Comparison of ENCODE assay signal across 11 cellular contexts in the genomic region with DNA sequence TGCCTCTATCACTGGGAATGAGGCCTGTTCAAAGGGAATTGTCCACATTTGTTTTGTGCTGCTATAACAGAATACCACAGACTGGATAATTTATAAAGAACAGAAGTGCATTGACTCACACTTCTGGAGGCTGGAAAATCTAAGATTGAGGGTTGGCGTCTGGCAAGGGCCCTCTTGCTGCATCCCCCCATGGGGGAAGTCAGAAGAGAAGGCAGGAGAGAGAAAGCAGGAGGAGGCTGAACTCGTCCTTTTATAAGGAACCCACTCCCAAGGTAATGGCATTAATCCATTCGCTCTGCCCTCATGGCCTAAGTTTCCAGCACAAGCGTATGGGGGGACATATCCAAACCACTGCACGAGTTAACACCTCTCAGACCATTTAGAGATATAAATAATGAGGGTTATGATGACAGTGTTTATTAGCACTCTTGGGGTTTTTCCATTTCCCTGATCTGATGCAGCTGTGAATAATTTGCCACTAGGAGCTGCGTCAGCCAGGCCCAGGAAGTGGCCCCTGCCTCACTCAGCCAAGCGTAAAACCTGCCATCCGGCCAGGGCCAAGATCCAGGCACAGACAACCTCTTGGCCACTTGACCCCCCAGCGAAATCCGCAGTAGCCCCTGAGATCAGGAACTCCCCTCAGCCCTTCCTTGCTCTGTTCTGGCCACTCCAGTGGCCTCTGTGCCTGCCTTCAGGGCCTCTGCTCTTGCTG. TPM values are rescaled to one million over a fixed set of nuclear protein-coding genes. Genes with fewer than 3 reads are reported as not detected.
A peak's percentile ranks its signal among the peaks of the same experiment; 100 is the strongest.
DNase-seq lines count a peak whose midpoint lies in the region; ATAC-seq lines count a peak whose summit lies in the region.
"Had no signal": no experiment of that assay in that cellular context is flagged by ENCODE, and none has a peak within 500 bp of the region (broad histone marks: within the 10 kb centered on the region; RNA-seq: fewer than 3 reads in every experiment).

No MANE protein-coding gene starts in this region.

- no peaks in the 10 kb centered on the region for H3K9me3 Mint-ChIP-seq in activated CD4-positive, alpha-beta memory T cell treated with anti-CD3 and anti-CD28 coated beads for 36 hours
- H3K9me3 Mint-ChIP-seq in memory B cell = no peaks in the 10 kb centered on the region

- H3K36me3 Mint-ChIP-seq in activated CD4-positive, alpha-beta memory T cell treated with anti-CD3 and anti-CD28 coated beads for 36 hours = no peaks in the 10 kb centered on the region
- H3K36me3 Mint-ChIP-seq in memory B cell = no peaks in the 10 kb centered on the region
- H3K36me3 Mint-ChIP-seq: activated CD8-positive, alpha-beta memory T cell treated with anti-CD3 and anti-CD28 coated beads, Interleukin-2, amount 10 ng/mL, durations not matched to agents 7 days and 5 days had no signal

- no peak overlapping the region for H3K4me3 Mint-ChIP-seq in activated CD4-positive, alpha-beta memory T cell treated with anti-CD3 and anti-CD28 coated beads for 36 hours
- H3K4me3 Mint-ChIP-seq in memory B cell = no peak overlapping the region
- H3K4me3 Mint-ChIP-seq: activated CD8-positive, alpha-beta memory T cell treated with anti-CD3 and anti-CD28 coated beads, Interleukin-2, amount 10 ng/mL, durations not matched to agents 7 days and 5 days had no signal

- H3K27me3 Mint-ChIP-seq in activated CD4-positive, alpha-beta memory T cell treated with anti-CD3 and anti-CD28 coated beads for 36 hours = peaks cover 10% of the 10 kb centered on the region
- H3K27me3 Mint-ChIP-seq in memory B cell = peaks cover 5% of the 10 kb centered on the region

- ATAC-seq in HG03108 (IDR thresholded peaks at IDR 0.05; ENCODE audit: unreplicated experiment) (peak; percentile 38), memory B cell (ENCODE audit: low read depth) (peak; percentile 51), GM21526 (IDR thresholded peaks at IDR 0.05; ENCODE audit: low FRiP score, unreplicated experiment) (no peak), HG02970 (IDR thresholded peaks at IDR 0.05; ENCODE audit: low FRiP score, unreplicated experiment) (no peak)
- ATAC-seq: activated CD8-positive, alpha-beta memory T cell treated with anti-CD3 and anti-CD28 coated beads, Interleukin-2, amount 10 ng/mL, durations not matched to agents 7 days and 5 days had no signal

- no peak overlapping the region for H3K27ac Mint-ChIP-seq in activated CD4-positive, alpha-beta memory T cell treated with anti-CD3 and anti-CD28 coated beads for 36 hours
- no peak overlapping the region for H3K27ac Mint-ChIP-seq in memory B cell
- H3K27ac Mint-ChIP-seq: activated CD8-positive, alpha-beta memory T cell treated with anti-CD3 and anti-CD28 coated beads, Interleukin-2, amount 10 ng/mL, durations not matched to agents 7 days and 5 days had no signal

- intact Hi-C loops in activated CD4-positive, alpha-beta memory T cell treated with anti-CD3 and anti-CD28 coated beads for 36 hours (cut with micrococcal nuclease) = no loop called here

- CTCF ChIA-PET in activated CD4-positive, alpha-beta memory T cell treated with anti-CD3 and anti-CD28 coated beads for 36 hours (lab: Charles Lee) = interaction anchor here (1.2 to 2.5 kb wide), 4 partner anchors 10 to 164 kb away, joined by 4 to 9 read pairs (median 6); no protein-coding TSS in a partner anchor

- POLR2A ChIA-PET in activated CD4-positive, alpha-beta memory T cell treated with anti-CD3 and anti-CD28 coated beads for 36 hours (lab: Charles Lee) = interaction anchor here (0.6 to 1.0 kb wide), 2 partner anchors 14 to 128 kb away, joined by 3 read pairs; partner anchors contain the start of gene SLCO4A1

- DNase-seq in GF-D8 (lab: John Stamatoyannopoulos, UW) (peak; percentile 68), memory B cell (ENCODE audit: low spot score in 2 of 2) (peak in 1 of 2 donors; percentile 44), cortex of kidney (lab: John Stamatoyannopoulos, UW) (no peak)
- peak; percentile 23 for DNase-seq in activated CD4-positive, alpha-beta memory T cell treated with anti-CD3 and anti-CD28 coated beads for 36 hours
- no peak for DNase-seq in activated CD8-positive, alpha-beta memory T cell treated with anti-CD3 and anti-CD28 coated beads, Interleukin-2, amount 50 U/mL, for 4 hours
- DNase-seq: activated CD8-positive, alpha-beta memory T cell treated with anti-CD3 and anti-CD28 coated beads, Interleukin-2, amount 10 ng/mL, durations not matched to agents 7 days and 5 days; NCI-H1694 had no signal

- peaks cover 11% of the 10 kb centered on the region for H3K4me1 Mint-ChIP-seq in activated CD4-positive, alpha-beta memory T cell treated with anti-CD3 and anti-CD28 coated beads for 36 hours (ENCODE audit: low read depth)
- H3K4me1 Mint-ChIP-seq in memory B cell = peaks cover 25% of the 10 kb centered on the region

RNA-seq across cellular contexts. Expression of gene SLCO4A1, which starts 14.2 kb away (rescaled TPM):
- total RNA-seq in activated CD4-positive, alpha-beta memory T cell treated with anti-CD3 and anti-CD28 coated beads for 36 hours = 10 to 100 TPM; 29.6 to 30.7 TPM
- total RNA-seq: chondrocyte had no signal

Comparison
In these comparisons a context has a peak if more than half of its experiments do, and no peak if none do; other contexts are left out.
1. DNase-seq: peak in GF-D8 (single experiment) and activated CD4-positive, alpha-beta memory T cell treated with anti-CD3 and anti-CD28 coated beads for 36 hours (single experiment); none in activated CD8-positive, alpha-beta memory T cell treated with anti-CD3 and anti-CD28 coated beads, Interleukin-2, amount 50 U/mL, for 4 hours (single experiment) and cortex of kidney (single experiment).
2. ATAC-seq: peak in HG03108 (single experiment) and memory B cell (single experiment); none in GM21526 (single experiment) and HG02970 (single experiment).